Comparison of ENCODE assay signal across 17 cellular contexts in genomic region chr22:47131611-47132427, GRCh38.
"Had no signal": no experiment of that assay in that cellular context is flagged by ENCODE, and none has a peak within 500 bp of the region (broad histone marks: within the 10 kb centered on the region; RNA-seq: fewer than 3 reads in every experiment).

No MANE protein-coding gene starts in this region.

- H3K27me3 ChIP-seq: left lung, testis, tibial nerve had no signal

- H3K36me3 ChIP-seq: lower lobe of right lung, tibial nerve had no signal

- H3K4me1 ChIP-seq: left lung, lower lobe of right lung, testis, tibial nerve had no signal

- DNase-seq: effector CD4-positive, alpha-beta T cell; endodermal cell; erythroblast; foreskin melanocyte; head of caudate nucleus; hippocampal formation; kidney glomerular epithelial cell; small intestine; stimulated activated CD4-positive, alpha-beta T cell treated with anti-CD3 and anti-CD28 coated beads, Interleukin-12 subunit alpha, Interleukin-12 subunit beta, amount 100 ng/mL, for 4 hours; testis had no signal

- H3K4me3 Mint-ChIP-seq: endodermal cell; memory B cell; mesothelial cell of epicardium; stimulated activated naive CD8-positive, alpha-beta T cell treated with anti-CD3 and anti-CD28 coated beads, Interleukin-15, Interleukin-2, amounts not matched to agents 100 ng/mL and 50 ng/mL, for 24 hours had no signal

- H3K27ac Mint-ChIP-seq: endodermal cell; memory B cell; mesothelial cell of epicardium; stimulated activated naive CD8-positive, alpha-beta T cell treated with anti-CD3 and anti-CD28 coated beads, Interleukin-15, Interleukin-2, amounts not matched to agents 100 ng/mL and 50 ng/mL, for 24 hours had no signal

- H3K27me3 Mint-ChIP-seq: memory B cell; stimulated activated naive CD8-positive, alpha-beta T cell treated with anti-CD3 and anti-CD28 coated beads, Interleukin-15, Interleukin-2, amounts not matched to agents 100 ng/mL and 50 ng/mL, for 24 hours had no signal

- H3K4me3 ChIP-seq: coronary artery, left lung, lower lobe of right lung, testis, tibial nerve had no signal

- ATAC-seq: left lung, lower lobe of right lung had no signal

- H3K9me3 Mint-ChIP-seq: endodermal cell; memory B cell; mesothelial cell of epicardium; stimulated activated naive CD8-positive, alpha-beta T cell treated with anti-CD3 and anti-CD28 coated beads, Interleukin-15, Interleukin-2, amounts not matched to agents 100 ng/mL and 50 ng/mL, for 24 hours had no signal

- H3K27ac ChIP-seq: coronary artery, left lung, lower lobe of right lung, testis, tibial nerve had no signal

- H3K9me3 ChIP-seq: left lung, lower lobe of right lung, testis, tibial nerve had no signal
